Comparison of ENCODE assay signal across 8 cellular contexts in the genomic region with DNA sequence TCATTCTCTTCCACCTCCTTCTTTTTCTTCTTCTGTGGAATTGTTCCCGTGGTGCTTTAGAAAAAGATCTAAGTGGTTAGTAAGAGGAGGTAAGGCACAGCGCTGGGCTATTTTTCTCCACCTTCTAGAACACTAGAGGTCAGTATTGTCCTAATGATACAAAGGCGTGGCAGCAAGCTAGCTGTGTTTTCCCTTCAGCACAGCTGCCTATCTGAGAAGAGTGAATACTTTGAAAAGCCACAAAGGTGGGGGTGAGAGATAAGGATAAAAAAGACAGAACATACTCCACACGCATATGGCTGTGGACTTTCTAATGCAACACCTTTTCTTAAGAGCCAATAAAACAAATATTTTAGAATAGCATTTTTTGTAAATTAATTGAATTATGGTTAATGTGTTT. TPM values are rescaled to one million over a fixed set of nuclear protein-coding genes. Genes with fewer than 3 reads are reported as not detected.
DNase-seq lines count a peak whose midpoint lies in the region; TF ChIP-seq lines count a peak whose summit lies in the region.

No MANE protein-coding gene starts in this region.

- H3K9ac ChIP-seq in GM23248 (no peak overlapping the region), OCI-LY1 (ENCODE audit: low read length) (no peak overlapping the region)

- H3K4me1 ChIP-seq in GM23248 (ENCODE audit: insufficient read depth) (no peaks in the 10 kb centered on the region), OCI-LY1 (ENCODE audit: insufficient read depth, low read length, severe bottlenecking) (no peaks in the 10 kb centered on the region), suprapubic skin (peaks cover 8% of the 10 kb centered on the region)

- DNase-seq in GF-D8 (lab: John Stamatoyannopoulos, UW) (peak; percentile 6), GM23248 (peak; percentile 66), ecto neural progenitor cell (ENCODE audit: low spot score) (peak; percentile 55), myocyte (ENCODE audit: low read depth) (peak; percentile 26), suprapubic skin (ENCODE audit: low spot score in 2 of 2) (no peak), NCI-H1048 (lab: John Stamatoyannopoulos, UW) (no peak)

- H3K79me2 ChIP-seq in GM23248 (ENCODE audit: insufficient read depth) (no peaks in the 10 kb centered on the region), OCI-LY1 (ENCODE audit: insufficient read depth, low read length) (no peaks in the 10 kb centered on the region)

- 1 to 2% methylated on average over 4 of the region's 4 CpGs for WGBS in GM23248 (ENCODE audit: low coverage in 1 of 2, low lambda C conversion rate in 2 of 2, missing lambda C conversion rate in 2 of 2), 2 experiments
- WGBS in suprapubic skin, result under 1% methylated on average over 4 of the region's 4 CpGs

- H3K36me3 ChIP-seq in GM23248 (ENCODE audit: low read depth) (no peaks in the 10 kb centered on the region), OCI-LY1 (ENCODE audit: insufficient read depth, low read length) (no peaks in the 10 kb centered on the region), suprapubic skin (no peaks in the 10 kb centered on the region)

- peaks cover 6% of the 10 kb centered on the region; the same call in 1 of the 2 replicates for H3K27me3 ChIP-seq in GM23248 (replicated peaks; ENCODE audit: insufficient read depth)
- H3K27me3 ChIP-seq in OCI-LY1 (ENCODE audit: insufficient read depth, low read length), result no peaks in the 10 kb centered on the region
- peaks cover 30% of the 10 kb centered on the region for H3K27me3 ChIP-seq in suprapubic skin

- H3K4me2 ChIP-seq in GM23248 (ENCODE audit: unreplicated experiment) (no peak overlapping the region), OCI-LY1 (ENCODE audit: low read length) (no peak overlapping the region)

- no peak for TF ChIP-seq POLR2A in suprapubic skin (IDR thresholded peaks at IDR 0.05)

- H3K9me2 ChIP-seq in GM23248 (ENCODE audit: insufficient read depth) (no peaks in the 10 kb centered on the region), OCI-LY1 (ENCODE audit: low read depth, low read length) (no peaks in the 10 kb centered on the region)

- H2AFZ ChIP-seq in GM23248 (no peak overlapping the region), OCI-LY1 (ENCODE audit: low read length) (no peak overlapping the region)

- no peak overlapping the region for H3K4me3 ChIP-seq in GM23248
- no peak overlapping the region for H3K4me3 ChIP-seq in OCI-LY1 (ENCODE audit: low read depth, low read length, poor library complexity, severe bottlenecking)
- H3K4me3 ChIP-seq in suprapubic skin, result no peak overlapping the region

- TF ChIP-seq CTCF in LNCAP (IDR thresholded peaks at IDR 0.05) (peak; percentile 65), OCI-LY1 (IDR thresholded peaks at IDR 0.05; ENCODE audit: low read length) (peak; percentile 68), suprapubic skin (IDR thresholded peaks at IDR 0.05) (peak in 1 of 2 donors; percentile 11)

- TF ChIP-seq EP300 in suprapubic skin (IDR thresholded peaks at IDR 0.05), result no peak

- no peaks in the 10 kb centered on the region for H3K9me3 ChIP-seq in GM23248 (ENCODE audit: low read depth)
- H3K9me3 ChIP-seq in OCI-LY1 (ENCODE audit: low read length), result no peaks in the 10 kb centered on the region
- H3K9me3 ChIP-seq in suprapubic skin, result no peaks in the 10 kb centered on the region

- H4K20me1 ChIP-seq in GM23248 (ENCODE audit: insufficient read depth) (no peaks in the 10 kb centered on the region), OCI-LY1 (ENCODE audit: insufficient read depth, low read length) (no peaks in the 10 kb centered on the region)

- no peak overlapping the region for H3K27ac ChIP-seq in GM23248
- H3K27ac ChIP-seq in OCI-LY1 (ENCODE audit: low read depth, low read length, poor library complexity, severe bottlenecking), result no peak overlapping the region
- no peak overlapping the region for H3K27ac ChIP-seq in suprapubic skin

- in situ Hi-C loops in GM23248 (cut with MboI), result no loop called here

- H3F3A ChIP-seq in GM23248 (ENCODE audit: insufficient read depth) (no peaks in the 10 kb centered on the region), OCI-LY1 (ENCODE audit: insufficient read depth, low read length) (no peaks in the 10 kb centered on the region)

RNA-seq across cellular contexts. Expression of a gene that starts 2.1 kb away (rescaled TPM):
- not detected in 2 replicates for total RNA-seq in GM23248 (2014; rRNA removed; shearing (Covaris generic))
- not detected in 2 replicates for polyA plus RNA-seq in GM23248 (2016; fragmentation: Nextera tagmentation; extraction: Ambion mirVana)
- total RNA-seq in myocyte (not detected in 2 replicates), suprapubic skin (not detected)
- polyA plus RNA-seq in myocyte (2012), result not detected

Comparison
In these comparisons a context has a peak if more than half of its experiments do, and no peak if none do; other contexts are left out.
1. DNase-seq: peak in GF-D8 (single experiment), GM23248 (single experiment), ecto neural progenitor cell (single experiment) and myocyte (single experiment); none in suprapubic skin (0 of 2) and NCI-H1048 (single experiment).